In genomic region chr20:15658295-15658694, GRCh38 we compare ENCODE assay signal across 21 cellular contexts.
DNase-seq lines count a peak whose midpoint lies in the region; ATAC-seq, FAIRE-seq and TF ChIP-seq lines count a peak whose summit lies in the region.
"Had no signal": no experiment of that assay in that cellular context is flagged by ENCODE, and none has a peak within 500 bp of the region (broad histone marks: within the 10 kb centered on the region; RNA-seq: fewer than 3 reads in every experiment).

No MANE protein-coding gene starts in this region.

- H4K20me1 ChIP-seq in astrocyte (ENCODE audit: insufficient read depth, low read length): no peaks in the 10 kb centered on the region
- H4K20me1 ChIP-seq: BLaER1 treated with 17β-estradiol and CSF1 and Interleukin-3, amounts not matched to agents 10 nM and 100 nM had no signal

- no peak overlapping the region for H3K4me2 ChIP-seq in astrocyte (ENCODE audit: low read length)
- H3K4me2 ChIP-seq: BLaER1 treated with 17β-estradiol and CSF1 and Interleukin-3, amounts not matched to agents 10 nM and 100 nM had no signal

- no peaks in the 10 kb centered on the region for H3K27me3 ChIP-seq in astrocyte (ENCODE audit: insufficient read depth, low read length)
- no peaks in the 10 kb centered on the region for H3K27me3 ChIP-seq in gastroesophageal sphincter
- H3K27me3 ChIP-seq: BLaER1 treated with 17β-estradiol and CSF1 and Interleukin-3, amounts not matched to agents 10 nM and 100 nM had no signal

- H3K9me3 Mint-ChIP-seq in astrocyte (ENCODE audit: unreplicated experiment): no peaks in the 10 kb centered on the region

- no peak for TF ChIP-seq CTCF in astrocyte (IDR thresholded peaks at IDR 0.05; ENCODE audit: insufficient read depth, low read depth, low read length)
- no peak for TF ChIP-seq CTCF in gastroesophageal sphincter (IDR thresholded peaks at IDR 0.05)

- no peak overlapping the region for H3K9ac ChIP-seq in astrocyte (ENCODE audit: low read length)
- H3K9ac ChIP-seq: BLaER1 treated with 17β-estradiol and CSF1 and Interleukin-3, amounts not matched to agents 10 nM and 100 nM had no signal

- ATAC-seq in gastroesophageal sphincter: no peak
- ATAC-seq in HG03139 (IDR thresholded peaks at IDR 0.05; ENCODE audit: unreplicated experiment): no peak

- H3K27ac Mint-ChIP-seq in astrocyte (ENCODE audit: unreplicated experiment): no peak overlapping the region
- H3K27ac Mint-ChIP-seq: CD4-positive, alpha-beta memory T cell had no signal

- H2AFZ ChIP-seq in astrocyte (ENCODE audit: low read depth, low read length): no peak overlapping the region

- FAIRE-seq in astrocyte (lab: Jason Lieb, UNC): peak; percentile 23
- FAIRE-seq: G401.6, GM12892, RCC 7860 had no signal

- DNase-seq in Ammon's horn (ENCODE audit: low spot score) (peak; percentile 46), astrocyte (ENCODE audit: low read depth) (no peak), medulla oblongata (ENCODE audit: extremely low spot score) (peak; percentile 68), retina (peak; percentile 49), NCI-H510A (lab: John Stamatoyannopoulos, UW) (no peak)
- no peak for DNase-seq in central memory CD4-positive, alpha-beta T cell
- DNase-seq: ACHN; CD4-positive, alpha-beta memory T cell; Kasumi-1; NCI-H1417 treated with DMSO at 0.1 percent for 48 hours; NCI-H187; NCI-H446; NCI-H526 treated with DMSO at 0.1 percent for 48 hours; OCI-M1 had no signal

- no peaks in the 10 kb centered on the region for H3K4me1 Mint-ChIP-seq in astrocyte (ENCODE audit: low read depth, unreplicated experiment)
- H3K4me1 Mint-ChIP-seq: CD4-positive, alpha-beta memory T cell had no signal

- H3K27me3 Mint-ChIP-seq in astrocyte (ENCODE audit: low read depth, unreplicated experiment): peaks cover 2% of the 10 kb centered on the region
- H3K27me3 Mint-ChIP-seq: CD4-positive, alpha-beta memory T cell had no signal

- H3K27ac ChIP-seq in astrocyte (ENCODE audit: low read depth, low read length) (no peak overlapping the region), gastroesophageal sphincter (no peak overlapping the region)
- H3K27ac ChIP-seq: 22Rv1; BLaER1 treated with 17β-estradiol and CSF1 and Interleukin-3, amounts not matched to agents 10 nM and 100 nM had no signal

- no peak for TF ChIP-seq EP300 in gastroesophageal sphincter (IDR thresholded peaks at IDR 0.05)

- no peaks in the 10 kb centered on the region for H3K36me3 Mint-ChIP-seq in astrocyte (ENCODE audit: low read depth, unreplicated experiment)
- H3K36me3 Mint-ChIP-seq: CD4-positive, alpha-beta memory T cell had no signal

- no peak overlapping the region for H3K4me3 ChIP-seq in astrocyte (ENCODE audit: insufficient read depth, low read depth, low read length)
- no peak overlapping the region for H3K4me3 ChIP-seq in gastroesophageal sphincter
- H3K4me3 ChIP-seq: BLaER1 treated with 17β-estradiol and CSF1 and Interleukin-3, amounts not matched to agents 10 nM and 100 nM had no signal

- no peaks in the 10 kb centered on the region for H3K36me3 ChIP-seq in astrocyte (ENCODE audit: insufficient read depth, low read length)
- H3K36me3 ChIP-seq in gastroesophageal sphincter: no peaks in the 10 kb centered on the region
- H3K36me3 ChIP-seq: BLaER1 treated with 17β-estradiol and CSF1 and Interleukin-3, amounts not matched to agents 10 nM and 100 nM had no signal

- 67 to 84% methylated on average over 1 to 2 of the region's 5 CpGs for WGBS in gastroesophageal sphincter (ENCODE audit: low coverage in 1 of 2), 2 donors

- no peaks in the 10 kb centered on the region for H3K79me2 ChIP-seq in astrocyte (ENCODE audit: insufficient read depth, low read length)

- H3K4me1 ChIP-seq in astrocyte (ENCODE audit: insufficient read depth, low read length) (peaks cover 7% of the 10 kb centered on the region), gastroesophageal sphincter (no peaks in the 10 kb centered on the region)
- H3K4me1 ChIP-seq: BLaER1 treated with 17β-estradiol and CSF1 and Interleukin-3, amounts not matched to agents 10 nM and 100 nM had no signal

- TF ChIP-seq POLR2A in gastroesophageal sphincter (IDR thresholded peaks at IDR 0.05): no peak

- H3K4me3 Mint-ChIP-seq in astrocyte (ENCODE audit: unreplicated experiment): no peak overlapping the region
- H3K4me3 Mint-ChIP-seq: CD4-positive, alpha-beta memory T cell had no signal

- H3K9me3 ChIP-seq in astrocyte (ENCODE audit: insufficient read depth, low read depth, low read length) (no peaks in the 10 kb centered on the region), gastroesophageal sphincter (no peaks in the 10 kb centered on the region)
- H3K9me3 ChIP-seq: BLaER1 treated with 17β-estradiol and CSF1 and Interleukin-3, amounts not matched to agents 10 nM and 100 nM had no signal

Comparison
In these comparisons a context has a peak if more than half of its experiments do, and no peak if none do; other contexts are left out.
1. DNase-seq: peak in Ammon's horn (single experiment), medulla oblongata (single experiment) and retina (single experiment); none in astrocyte (single experiment), NCI-H510A (single experiment) and central memory CD4-positive, alpha-beta T cell (single experiment).